ENCODE assay signal across 22 cellular contexts in the genomic region with DNA sequence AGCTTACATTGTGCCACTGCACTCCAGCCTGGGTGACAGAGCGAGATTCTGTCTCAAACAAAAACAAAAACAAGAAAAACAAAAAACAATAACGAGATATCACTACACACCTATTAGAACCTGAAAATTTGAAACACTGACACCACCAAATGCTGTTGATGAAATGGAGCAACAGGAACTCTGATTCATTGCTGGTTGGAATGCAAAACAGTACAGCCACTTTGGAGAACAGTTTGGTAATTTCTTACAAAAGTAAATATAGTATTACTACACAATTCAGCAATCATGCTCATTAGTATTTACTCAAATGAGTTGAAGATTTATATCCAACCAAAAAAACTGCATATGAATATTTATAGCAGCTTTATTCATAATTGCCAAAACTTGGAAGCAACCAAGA.
A peak's percentile ranks its signal among the peaks of the same experiment; 100 is the strongest.
DNase-seq lines count a peak whose midpoint lies in the region; ATAC-seq, FAIRE-seq and TF ChIP-seq lines count a peak whose summit lies in the region.
"Had no signal": no experiment of that assay in that cellular context is flagged by ENCODE, and none has a peak within 500 bp of the region (broad histone marks: within the 10 kb centered on the region; RNA-seq: fewer than 3 reads in every experiment).

No MANE protein-coding gene starts in this region.

- H3K9me3 ChIP-seq in HEK293 (ENCODE audit: control insufficient read depth, insufficient read depth, low read depth, low read length) (no peaks in the 10 kb centered on the region), ovary (no peaks in the 10 kb centered on the region)
- H3K9me3 ChIP-seq: BE2C, BLaER1 had no signal

- no peak for TF ChIP-seq EP300 in ovary (IDR thresholded peaks at IDR 0.05)

- H3K4me3 ChIP-seq in HEK293 (ENCODE audit: low read depth, low read length): no peak overlapping the region
- no peak overlapping the region for H3K4me3 ChIP-seq in epithelial cell of esophagus (ENCODE audit: low read length)
- no peak overlapping the region for H3K4me3 ChIP-seq in ovary
- H3K4me3 ChIP-seq: BLaER1, GM12878 had no signal

- TF ChIP-seq POLR2A in GM12892 (IDR thresholded peaks at IDR 0.05; ENCODE audit: low read depth, low read length) (no peak), ovary (IDR thresholded peaks at IDR 0.05) (no peak)

- POLR2A ChIA-PET in HEK293 (lab: Yijun Ruan, JAX): no interaction called here

- intact Hi-C loops in ovary (cut with DNase I): loop anchor here in 1 of 4 donors (10.0 kb wide), 1 partner anchor 1537 kb away; no protein-coding TSS in a partner anchor

- no peak for ATAC-seq in GM19023 (IDR thresholded peaks at IDR 0.05; ENCODE audit: unreplicated experiment)
- ATAC-seq: GM12878 had no signal

- FAIRE-seq in GM12892 (lab: Jason Lieb, UNC): peak; percentile 30
- FAIRE-seq: GM12878 had no signal

- H3K4me1 ChIP-seq in HEK293 (ENCODE audit: control insufficient read depth, insufficient read depth, low read length): no peaks in the 10 kb centered on the region
- H3K4me1 ChIP-seq in ovary (ENCODE audit: insufficient read depth): no peaks in the 10 kb centered on the region
- H3K4me1 ChIP-seq: BE2C, BLaER1 had no signal

- H3K36me3 ChIP-seq in HEK293 (ENCODE audit: control insufficient read depth in 2 of 2, insufficient read depth in 1 of 2, low read length in 2 of 2) (no peaks in the 10 kb centered on the region), ovary (no peaks in the 10 kb centered on the region)
- H3K36me3 ChIP-seq: BE2C, BLaER1 had no signal

- no peaks in the 10 kb centered on the region for H3K27me3 ChIP-seq in ovary
- H3K27me3 ChIP-seq: BE2C, BLaER1 had no signal

- CTCF ChIA-PET in HEK293 (lab: Yijun Ruan, JAX): no interaction called here

- 48 to 73% (median 64%) methylated on average over 2 of the region's 2 CpGs for WGBS in ovary, 3 donors

- DNase-seq in GM12892 (ENCODE audit: insufficient read length) (no peak), epithelial cell of esophagus (ENCODE audit: low read depth) (peak; percentile 58), ovary (no peak)
- DNase-seq: 8988T; ACHN; BE2C; C1 segment of cervical spinal cord; CD4-positive, alpha-beta memory T cell; CD4-positive, CD25-positive, alpha-beta regulatory T cell; CD8-positive, alpha-beta memory T cell; COR-L47; DMS 273 treated with DMSO at 0.1 percent for 48 hours; DMS153; DMS53; DMS79; DND-41; EL; GDM1 had no signal

- TF ChIP-seq CTCF in HEK293 (tag by site-specific recombination; IDR thresholded peaks at IDR 0.05) (no peak), epithelial cell of esophagus (IDR thresholded peaks at IDR 0.05; ENCODE audit: insufficient read depth, low read depth, low read length, missing control alignments) (no peak), ovary (IDR thresholded peaks at IDR 0.05) (no peak)

- H3K27ac ChIP-seq in HEK293 (ENCODE audit: extremely low read depth, low read depth, low read length): no peak overlapping the region
- no peak overlapping the region for H3K27ac ChIP-seq in ovary
- H3K27ac ChIP-seq: BLaER1 had no signal

TF ChIP-seq in HEK293, 187 proteins besides CTCF, POLR2A, EP300 and RAD21:
- TF ChIP-seq BCL11A (tag by site-specific recombination; IDR thresholded peaks at IDR 0.05; ENCODE audit: low read depth) (no peak), SETDB1 (IDR thresholded peaks at IDR 0.05; ENCODE audit: insufficient read length, low read length) (peak; percentile 47)
